9 cellular contexts compared by ENCODE assay signal in genomic region chr2:201151127-201152074, GRCh38. TPM values are rescaled to one million over a fixed set of nuclear protein-coding genes. Genes with fewer than 3 reads are reported as not detected.
DNase-seq lines count a peak whose midpoint lies in the region; ATAC-seq and TF ChIP-seq lines count a peak whose summit lies in the region.
"Had no signal": no experiment of that assay in that cellular context is flagged by ENCODE, and none has a peak within 500 bp of the region (broad histone marks: within the 10 kb centered on the region; RNA-seq: fewer than 3 reads in every experiment).

No MANE protein-coding gene starts in this region.

- H3F3A ChIP-seq in PC-9 (ENCODE audit: insufficient read depth, low read depth): peaks cover 44% of the 10 kb centered on the region

- POLR2A ChIA-PET in PC-9 (lab: Charles Lee; ENCODE audit: unreplicated experiment): interaction anchor here (0.6 to 1.0 kb wide), 3 partner anchors 33 to 207 kb away, joined by 3 to 6 read pairs (median 5); no protein-coding TSS in a partner anchor

- H3K36me3 ChIP-seq in PC-9 (ENCODE audit: low read depth) (peaks cover 17% of the 10 kb centered on the region), neutrophil (peaks cover 98% of the 10 kb centered on the region)

- intact Hi-C loops in PC-9 (cut with micrococcal nuclease; ENCODE audit: unreplicated experiment): loop anchor here (2.0 to 10.0 kb wide), 2 partner anchors 81 to 187 kb away; partner anchors contain the start of genes HYCC2 and ORC2

- TSS peak; percentile 71 for BruUV-seq in PC-9 (replicated peaks; lab: Mats Ljungman, UMichigan)

- DNase-seq in activated CD4-positive, CD25-positive, alpha-beta regulatory T cell (lab: John Stamatoyannopoulos, UW): no peak
- DNase-seq in PC-9 (peak in 1 of 2 experiments; percentile 87), dermis microvascular lymphatic vessel endothelial cell (ENCODE audit: low read depth in 2 of 2) (peak; percentile 52 to 84), Ammon's horn (ENCODE audit: low spot score) (no peak), NCI-H2107 treated with DMSO at 0.1 percent for 48 hours (lab: John Stamatoyannopoulos, UW; ENCODE audit: unreplicated experiment) (no peak)

- no peaks in the 10 kb centered on the region for H3K9me2 ChIP-seq in PC-9 (ENCODE audit: insufficient read depth)

- H2AFZ ChIP-seq in PC-9: no peak overlapping the region; the same call in 1 of the 2 replicates

- H3K27me3 ChIP-seq in PC-9 (ENCODE audit: insufficient read depth, low read depth): no peaks in the 10 kb centered on the region
- no peaks in the 10 kb centered on the region for H3K27me3 ChIP-seq in neutrophil
- H3K27me3 ChIP-seq: BLaER1 had no signal

- CTCF ChIA-PET in PC-9 (lab: Charles Lee): no interaction called here

- TF ChIP-seq CTCF in PC-9 (conservative IDR thresholded peaks at IDR 0.05) (no peak), neutrophil (IDR thresholded peaks at IDR 0.05) (no peak)

- H3K27ac ChIP-seq in PC-9 (peak overlapping the region; percentile 97), neutrophil (peak overlapping the region; percentile 93)
- H3K27ac ChIP-seq: BLaER1 had no signal

- H3K4me3 ChIP-seq in PC-9 (peak overlapping the region; percentile 23; the same call in 1 of the 2 replicates), neutrophil (ENCODE audit: low read depth in 1 of 2, low read length in 1 of 2) (peak overlapping the region in 1 of 2 experiments; percentile 29)
- H3K4me3 ChIP-seq: BLaER1 had no signal

- H3K9me3 ChIP-seq in PC-9 (ENCODE audit: insufficient read depth, low read depth) (no peaks in the 10 kb centered on the region), neutrophil (no peaks in the 10 kb centered on the region)
- H3K9me3 ChIP-seq: BLaER1 had no signal

- peak overlapping the region; percentile 69 for H3K4me2 ChIP-seq in PC-9
- H3K4me2 ChIP-seq: BLaER1 had no signal

- peak; percentile 77 to 79 for ATAC-seq in activated CD4-positive, CD25-positive, alpha-beta regulatory T cell treated with anti-CD3 and anti-CD28 coated beads, Interleukin-2, amount 50 U/mL, for 24 hours
- ATAC-seq in HG02938 (IDR thresholded peaks at IDR 0.05; ENCODE audit: unreplicated experiment): peak; percentile 86

- no peaks in the 10 kb centered on the region for H4K20me1 ChIP-seq in PC-9 (ENCODE audit: insufficient read depth)
- H4K20me1 ChIP-seq: BLaER1 had no signal

- H3K79me2 ChIP-seq in PC-9 (ENCODE audit: low read depth): peaks cover 12% of the 10 kb centered on the region

- H3K4me1 ChIP-seq in PC-9 (replicated peaks; ENCODE audit: insufficient read depth): peaks cover 46% of the 10 kb centered on the region
- peaks cover 56 to 61% of the 10 kb centered on the region in 2 experiments for H3K4me1 ChIP-seq in neutrophil (ENCODE audit: control insufficient read depth in 1 of 2, insufficient read depth in 1 of 2, low read depth in 1 of 2, low read length in 1 of 2)
- H3K4me1 ChIP-seq: BLaER1 had no signal

RNA-seq across cellular contexts. Expression of gene CASP10, which starts 31.5 kb away (rescaled TPM):
- total RNA-seq in PC-9 (2021) (15.2 and 16.9 TPM in 2 replicates), dermis microvascular lymphatic vessel endothelial cell (40.7 and 46.2 TPM in 2 replicates)

RNA-seq across cellular contexts. Expression of gene CFLAR, which starts 35.4 kb away (rescaled TPM):
- total RNA-seq in PC-9 (2021) (75.4 and 99.1 TPM in 2 replicates), dermis microvascular lymphatic vessel endothelial cell (86.8 and 95.6 TPM in 2 replicates)

Comparison
In these comparisons a context has a peak if more than half of its experiments do, and no peak if none do; other contexts are left out.
1. DNase-seq: peak in dermis microvascular lymphatic vessel endothelial cell (2 of 2); none in activated CD4-positive, CD25-positive, alpha-beta regulatory T cell (0 of 4), Ammon's horn (single experiment) and NCI-H2107 treated with DMSO at 0.1 percent for 48 hours (single experiment).